In genomic region chr2:47900857-47901256, GRCh38 we compare ENCODE assay signal across 20 cellular contexts.
"Had no signal": no experiment of that assay in that cellular context is flagged by ENCODE, and none has a peak within 500 bp of the region (broad histone marks: within the 10 kb centered on the region; RNA-seq: fewer than 3 reads in every experiment).

No MANE protein-coding gene starts in this region.

- ATAC-seq: effector memory CD8-positive, alpha-beta T cell; esophagus mucosa; gastrocnemius medialis; left ventricle myocardium superior had no signal

- H3K9me3 ChIP-seq: esophagus squamous epithelium, gastrocnemius medialis, heart right ventricle, left lung, lower lobe of right lung had no signal

- FAIRE-seq: keratinocyte had no signal

- DNase-seq: effector CD8-positive, alpha-beta T cell; effector memory CD8-positive, alpha-beta T cell; endodermal cell; erythroblast; esophagus squamous epithelium; foreskin fibroblast; foreskin melanocyte; gastrocnemius medialis; glutamatergic neuron; head of caudate nucleus; heart right ventricle; hippocampal formation; left cardiac atrium; left lung; left ventricle myocardium superior; lower lobe of right lung; mesenchymal stem cell had no signal

- H3K4me3 ChIP-seq: coronary artery, esophagus squamous epithelium, gastrocnemius medialis, heart right ventricle, left lung, lower lobe of right lung had no signal

- H3K36me3 ChIP-seq: esophagus squamous epithelium, gastrocnemius medialis, lower lobe of right lung had no signal

- H3K27me3 ChIP-seq: esophagus squamous epithelium, gastrocnemius medialis, heart right ventricle, left lung had no signal
